ENCODE assay signal across 8 cellular contexts in genomic region chr2:66445781-66446177, GRCh38. TPM values are rescaled to one million over a fixed set of nuclear protein-coding genes. Genes with fewer than 3 reads are reported as not detected.
DNase-seq lines count a peak whose midpoint lies in the region; ATAC-seq and TF ChIP-seq lines count a peak whose summit lies in the region.
"Had no signal": no experiment of that assay in that cellular context is flagged by ENCODE, and none has a peak within 500 bp of the region (broad histone marks: within the 10 kb centered on the region; RNA-seq: fewer than 3 reads in every experiment).

No MANE protein-coding gene starts in this region.

- H3K27ac ChIP-seq in SK-N-MC = peak overlapping the region; percentile 100
- peak overlapping the region; percentile 97 for H3K27ac ChIP-seq in fibroblast of lung (ENCODE audit: insufficient read depth, low read length)

- TF ChIP-seq CTCF in fibroblast of lung (conservative IDR thresholded peaks at IDR 0.05 in 1 of 2, IDR thresholded peaks at IDR 0.05 in 1 of 2; ENCODE audit: low read depth in 1 of 2, low read length in 2 of 2) = no peak
- TF ChIP-seq CTCF in type B pancreatic cell (conservative IDR thresholded peaks at IDR 0.05) = no peak

- H3K27me3 Mint-ChIP-seq in type B pancreatic cell (peaks cover 13% of the 10 kb centered on the region), T-cell (peaks cover 30 to 43% of the 10 kb centered on the region in 2 donors)

- DNase-seq in SK-N-MC (ENCODE audit: low read depth, low spot score) = no peak
- DNase-seq in fibroblast of lung (ENCODE audit: low read depth in 2 of 2) = peak in 1 of 2 donors; percentile 53
- DNase-seq in midbrain (lab: John Stamatoyannopoulos, UW) = peak; percentile 14
- no peak for DNase-seq in type B pancreatic cell (ENCODE audit: extremely low spot score, unreplicated experiment)
- no peak for DNase-seq in T-cell
- no peak for DNase-seq in NCI-H187 treated with DMSO at 0.1 percent for 48 hours (lab: John Stamatoyannopoulos, UW)
- DNase-seq in activated gamma-delta T cell (lab: John Stamatoyannopoulos, UW) = no peak

- H3K4me1 ChIP-seq in fibroblast of lung (ENCODE audit: control insufficient read depth, extremely low read depth, insufficient read depth, low read length) = peaks cover 4% of the 10 kb centered on the region

- peaks cover 100% of the 10 kb centered on the region for H3K36me3 ChIP-seq in SK-N-MC (ENCODE audit: insufficient read depth, low read length)
- H3K36me3 ChIP-seq in fibroblast of lung (ENCODE audit: control insufficient read depth, insufficient read depth, low read length) = peaks cover 8% of the 10 kb centered on the region

- peak overlapping the region; percentile 95 for H3K4me2 ChIP-seq in fibroblast of lung (ENCODE audit: extremely low read depth, insufficient read depth, low read length)

- peak overlapping the region; percentile 82 for H3K4me3 ChIP-seq in SK-N-MC
- peak overlapping the region; percentile 59 to 100 (median 74) for H3K4me3 ChIP-seq in fibroblast of lung (replicated peaks in 1 of 4; ENCODE audit: control extremely low read depth in 1 of 4, insufficient read depth in 1 of 4, low read depth in 3 of 4, low read length in 4 of 4)

- CTCF ChIA-PET in T-cell (lab: Charles Lee) = no interaction called here

- H3K9me3 Mint-ChIP-seq in type B pancreatic cell (no peaks in the 10 kb centered on the region), T-cell (no peaks in the 10 kb centered on the region)

- H3K9ac ChIP-seq in SK-N-MC (ENCODE audit: insufficient read length) (peak overlapping the region; percentile 99), fibroblast of lung (ENCODE audit: insufficient read depth, low read length) (peak overlapping the region; percentile 85)

- H3K27ac Mint-ChIP-seq in type B pancreatic cell (peak overlapping the region; percentile 98), T-cell (no peak overlapping the region)

- no peaks in the 10 kb centered on the region for H4K20me1 ChIP-seq in fibroblast of lung (ENCODE audit: control insufficient read depth, extremely low read depth, insufficient read depth, low read length)

- H3K36me3 Mint-ChIP-seq in type B pancreatic cell = peaks cover 51% of the 10 kb centered on the region
- no peaks in the 10 kb centered on the region for H3K36me3 Mint-ChIP-seq in T-cell

- H3K79me2 ChIP-seq in fibroblast of lung (ENCODE audit: control insufficient read depth, insufficient read depth, low read length) = peaks cover 100% of the 10 kb centered on the region

- no peak overlapping the region for H2AFZ ChIP-seq in fibroblast of lung (ENCODE audit: low read length)

- H3K4me1 Mint-ChIP-seq in type B pancreatic cell (ENCODE audit: unreplicated experiment) (peaks cover 41% of the 10 kb centered on the region), T-cell (no peaks in the 10 kb centered on the region)

- POLR2A ChIA-PET in T-cell (lab: Charles Lee) = no interaction called here

- H3K4me3 Mint-ChIP-seq in type B pancreatic cell = peak overlapping the region; percentile 96
- no peak overlapping the region for H3K4me3 Mint-ChIP-seq in T-cell

- H3K27me3 ChIP-seq in fibroblast of lung (ENCODE audit: control insufficient read depth, insufficient read depth, low read length) = no peaks in the 10 kb centered on the region

- no peak for ATAC-seq in T-cell (replicated peaks in 1 of 4)
- ATAC-seq: HCT116 had no signal

- H3K9me3 ChIP-seq in SK-N-MC (ENCODE audit: low read depth, low read length) (no peaks in the 10 kb centered on the region), fibroblast of lung (ENCODE audit: control insufficient read depth, insufficient read depth, low read depth, low read length) (no peaks in the 10 kb centered on the region)

RNA-seq across cellular contexts. Expression of gene MEIS1, which starts 10.9 kb away (rescaled TPM):
- total RNA-seq in fibroblast of lung (119 and 139 TPM in 2 replicates), type B pancreatic cell (ENCODE audit: low replicate concordance) (250 and 255 TPM in 2 replicates), T-cell (1 to 10 TPM in 2 of 5 donors, under 1 TPM in 3; 0.32 to 3.4 (median 0.90) TPM)
- 48.3 and 51.6 TPM in 2 replicates for polyA plus RNA-seq in fibroblast of lung
- 43.2 and 44.1 TPM in 2 replicates for polyA plus RNA-seq in fibroblast of lung (2012)
- 62.6 and 69.9 TPM in 2 replicates for polyA minus RNA-seq in fibroblast of lung (ENCODE audit: low replicate concordance)

Comparison
In these comparisons a context has a peak if more than half of its experiments do, and no peak if none do; other contexts are left out.
1. RNA of gene MEIS1, which starts 10.9 kb away (total RNA-seq): 250 to 255 TPM in type B pancreatic cell and 119 to 139 TPM in fibroblast of lung; 0.32 to 3.4 TPM in T-cell; every median in the first group is over 10 times any median in the second.